In genomic region chr3:124784686-124785382, GRCh38 we compare ENCODE assay signal across 1 cellular context.
TF ChIP-seq lines count a peak whose summit lies in the region.

No MANE protein-coding gene starts in this region.

TF ChIP-seq in GM12878, 131 proteins besides CTCF, POLR2A, EP300 and RAD21 (continued from another document):
- no peak for TF ChIP-seq ZBTB4 (CRISPR knock-in tag; IDR thresholded peaks at IDR 0.05)
